Comparison of ENCODE assay signal across 1 cellular context in the genomic region with DNA sequence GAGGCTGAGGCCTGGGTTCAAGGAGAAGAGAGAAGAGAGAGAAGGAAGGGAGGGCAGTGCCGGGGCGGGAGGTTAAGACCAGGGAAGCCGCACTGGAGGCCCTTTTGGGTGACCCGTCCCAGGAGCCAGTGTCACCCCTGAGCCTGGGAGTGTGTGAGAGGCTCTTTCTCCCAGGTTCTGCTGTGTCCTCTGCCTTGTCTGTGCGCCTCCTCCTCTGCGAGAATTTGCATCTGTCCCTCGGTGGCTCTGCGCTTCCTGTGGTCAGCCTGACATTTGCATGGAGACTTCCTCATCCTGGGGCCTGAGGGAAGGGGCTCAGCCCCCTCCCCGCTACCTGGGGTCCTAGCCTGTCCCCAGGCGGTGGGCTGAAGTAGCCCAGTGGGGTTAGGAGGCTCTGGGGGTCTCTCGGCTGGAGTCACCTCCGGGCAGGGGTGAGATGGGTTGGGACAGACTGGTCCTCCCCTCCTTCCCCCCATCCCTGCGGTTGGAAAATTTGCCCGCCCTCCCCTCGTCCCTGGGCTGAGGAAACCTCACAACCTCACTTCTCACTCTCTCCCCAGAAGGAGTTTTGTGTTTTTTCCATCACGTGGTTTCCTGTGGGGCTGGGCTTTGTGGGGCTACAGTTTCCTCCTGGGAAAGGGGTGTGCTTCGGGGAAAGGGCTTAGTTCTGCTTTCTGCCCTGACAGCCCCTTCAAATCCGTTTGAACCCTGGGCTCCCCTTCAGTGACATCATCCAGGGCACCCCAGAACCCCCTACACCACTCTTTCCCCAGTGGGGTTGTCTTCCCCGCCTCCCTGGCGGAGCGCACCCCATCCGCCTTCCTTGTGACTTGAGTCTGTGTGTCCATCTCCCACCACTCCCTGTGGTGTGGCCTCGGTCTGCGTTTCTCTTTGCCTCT.
A peak's percentile ranks its signal among the peaks of the same experiment; 100 is the strongest.
TF ChIP-seq lines count a peak whose summit lies in the region.

No MANE protein-coding gene starts in this region.

TF ChIP-seq in GM12878, 131 proteins besides CTCF, POLR2A, EP300 and RAD21 (continued from another document):
- TF ChIP-seq SREBF2 (IDR thresholded peaks at IDR 0.05; ENCODE audit: low read length) (no peak), BRCA1 (IDR thresholded peaks at IDR 0.05; ENCODE audit: low read depth, low read length) (no peak), TBL1XR1 (IDR thresholded peaks at IDR 0.05; ENCODE audit: low read depth, low read length) (peak; percentile 87), BACH1 (IDR thresholded peaks at IDR 0.05; ENCODE audit: borderline replicate concordance) (peak; percentile 29; the same call in 1 of the 2 replicates), NBN (IDR thresholded peaks at IDR 0.05) (peak; percentile 96), ZNF622 (IDR thresholded peaks at IDR 0.05) (no peak), KDM1A (IDR thresholded peaks at IDR 0.05; ENCODE audit: borderline replicate concordance) (no peak), E2F8 (IDR thresholded peaks at IDR 0.05; ENCODE audit: low read depth, partially characterized antibody) (peak; percentile 53), RUNX3 (IDR thresholded peaks at IDR 0.05; ENCODE audit: low read length) (no peak), IRF5 (IDR thresholded peaks at IDR 0.05; ENCODE audit: borderline replicate concordance) (no peak), CBFB (IDR thresholded peaks at IDR 0.05; ENCODE audit: low read depth) (peak; percentile 90), TAF1 (IDR thresholded peaks at IDR 0.05; ENCODE audit: borderline replicate concordance, low read depth, low read length) (peak; percentile 97), LARP7 (IDR thresholded peaks at IDR 0.05) (peak; percentile 18), NFYA (IDR thresholded peaks at IDR 0.05; ENCODE audit: borderline replicate concordance, low read depth, low read length) (no peak), BCLAF1 (IDR thresholded peaks at IDR 0.05) (no peak), TCF12 (IDR thresholded peaks at IDR 0.05; ENCODE audit: low read depth, low read length) (0 out of 2 replicates have a peak, but pooled peaks have one; percentile 33), PML (IDR thresholded peaks at IDR 0.05; ENCODE audit: low read length) (no peak), SMC3 (IDR thresholded peaks at IDR 0.05; ENCODE audit: borderline replicate concordance, low read length) (peak; percentile 14; the same call in 1 of the 2 replicates), FOXM1 (IDR thresholded peaks at IDR 0.05; ENCODE audit: low read depth, low read length) (no peak), YY1 (IDR thresholded peaks at IDR 0.05; ENCODE audit: low read depth, low read length) (no peak; the same call in 1 of the 2 replicates), BMI1 (IDR thresholded peaks at IDR 0.05; ENCODE audit: borderline replicate concordance) (no peak), TCF7 (IDR thresholded peaks at IDR 0.05; ENCODE audit: borderline replicate concordance) (no peak), NFIC (IDR thresholded peaks at IDR 0.05; ENCODE audit: low read depth, low read length) (no peak), MXI1 (IDR thresholded peaks at IDR 0.05; ENCODE audit: low read depth, low read length) (no peak; the same call in 1 of the 2 replicates), ZNF384 (IDR thresholded peaks at IDR 0.05; ENCODE audit: borderline replicate concordance, low read depth, low read length) (no peak; the same call in 1 of the 2 replicates), E4F1 (IDR thresholded peaks at IDR 0.05; ENCODE audit: borderline replicate concordance, partially characterized antibody) (peak; percentile 57), IKZF1 (conservative IDR thresholded peaks at IDR 0.05) (peak; percentile 100), MEF2B (IDR thresholded peaks at IDR 0.05; ENCODE audit: partially characterized antibody, poor library complexity, severe bottlenecking) (peak; percentile 93)
- TF ChIP-seq, protein P1, sequence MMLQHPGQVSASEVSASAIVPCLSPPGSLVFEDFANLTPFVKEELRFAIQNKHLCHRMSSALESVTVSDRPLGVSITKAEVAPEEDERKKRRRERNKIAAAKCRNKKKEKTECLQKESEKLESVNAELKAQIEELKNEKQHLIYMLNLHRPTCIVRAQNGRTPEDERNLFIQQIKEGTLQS (IDR thresholded peaks at IDR 0.05; ENCODE audit: borderline replicate concordance, extremely low read depth, low read depth, low read length): peak; percentile 52; the same call in 1 of the 2 replicates
- TF ChIP-seq, protein P2, sequence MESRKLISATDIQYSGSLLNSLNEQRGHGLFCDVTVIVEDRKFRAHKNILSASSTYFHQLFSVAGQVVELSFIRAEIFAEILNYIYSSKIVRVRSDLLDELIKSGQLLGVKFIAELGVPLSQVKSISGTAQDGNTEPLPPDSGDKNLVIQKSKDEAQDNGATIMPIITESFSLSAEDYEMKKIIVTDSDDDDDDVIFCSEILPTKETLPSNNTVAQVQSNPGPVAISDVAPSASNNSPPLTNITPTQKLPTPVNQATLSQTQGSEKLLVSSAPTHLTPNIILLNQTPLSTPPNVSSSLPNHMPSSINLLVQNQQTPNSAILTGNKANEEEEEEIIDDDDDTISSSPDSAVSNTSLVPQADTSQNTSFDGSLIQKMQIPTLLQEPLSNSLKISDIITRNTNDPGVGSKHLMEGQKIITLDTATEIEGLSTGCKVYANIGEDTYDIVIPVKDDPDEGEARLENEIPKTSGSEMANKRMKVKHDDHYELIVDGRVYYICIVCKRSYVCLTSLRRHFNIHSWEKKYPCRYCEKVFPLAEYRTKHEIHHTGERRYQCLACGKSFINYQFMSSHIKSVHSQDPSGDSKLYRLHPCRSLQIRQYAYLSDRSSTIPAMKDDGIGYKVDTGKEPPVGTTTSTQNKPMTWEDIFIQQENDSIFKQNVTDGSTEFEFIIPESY (IDR thresholded peaks at IDR 0.05): no peak
